18 cellular contexts compared by ENCODE assay signal in genomic region chr21:44057960-44058651, GRCh38. TPM values are rescaled to one million over a fixed set of nuclear protein-coding genes. Genes with fewer than 3 reads are reported as not detected.
DNase-seq lines count a peak whose midpoint lies in the region; ATAC-seq, FAIRE-seq and TF ChIP-seq lines count a peak whose summit lies in the region.
"Had no signal": no experiment of that assay in that cellular context is flagged by ENCODE, and none has a peak within 500 bp of the region (broad histone marks: within the 10 kb centered on the region; RNA-seq: fewer than 3 reads in every experiment).

No MANE protein-coding gene starts in this region.

- no peak overlapping the region for H3K4me3 ChIP-seq in osteoblast (ENCODE audit: insufficient read depth, low read length)
- no peak overlapping the region for H3K4me3 ChIP-seq in HAP-1
- H3K4me3 ChIP-seq: BLaER1, smooth muscle cell had no signal

- in situ Hi-C loops in HAP-1 (cut with MboI; ENCODE audit: low sequenced_read_pairs): no loop called here

- CTCF ChIA-PET in WTC11 (lab: Charles Lee): interaction anchor here (1.3 kb wide), 1 partner anchor 119 kb away, joined by 3 read pairs; no protein-coding TSS in a partner anchor

- DNase-seq in GM12892 (ENCODE audit: insufficient read length) (no peak), WTC11 (ENCODE audit: low spot score) (no peak), osteoblast (ENCODE audit: insufficient read length, low spot score, missing footprints) (peak; percentile 19), HAP-1 (ENCODE audit: low spot score in 2 of 2) (no peak), GDM1 (lab: John Stamatoyannopoulos, UW) (no peak)
- DNase-seq in activated naive CD8-positive, alpha-beta T cell treated with anti-CD3 and anti-CD28 coated beads, Interleukin-2, amount 10 ng/mL, durations not matched to agents 7 days and 5 days: no peak
- DNase-seq in activated CD4-positive, CD25-positive, alpha-beta regulatory T cell (lab: John Stamatoyannopoulos, UW): no peak
- DNase-seq: dermis blood vessel endothelial cell, GF-D8, kidney glomerular epithelial cell, NCI-H2171, PC-3, T1000 had no signal

- H3K36me3 Mint-ChIP-seq in WTC11: peaks cover 24% of the 10 kb centered on the region
- peaks cover 21% of the 10 kb centered on the region for H3K36me3 Mint-ChIP-seq in activated naive CD8-positive, alpha-beta T cell treated with anti-CD3 and anti-CD28 coated beads, Interleukin-2, amount 10 ng/mL, durations not matched to agents 7 days and 5 days

- POLR2A ChIA-PET in WTC11 (lab: Charles Lee): no interaction called here
- POLR2A ChIA-PET in activated naive CD8-positive, alpha-beta T cell treated with anti-CD3 and anti-CD28 coated beads, Interleukin-2, amount 10 ng/mL, durations not matched to agents 7 days and 5 days (lab: Charles Lee): interaction anchor here (0.6 kb wide), 1 partner anchor 14 kb away, joined by 3 read pairs; no protein-coding TSS in a partner anchor

- no peaks in the 10 kb centered on the region for H3K9me3 Mint-ChIP-seq in WTC11
- no peaks in the 10 kb centered on the region for H3K9me3 Mint-ChIP-seq in activated naive CD8-positive, alpha-beta T cell treated with anti-CD3 and anti-CD28 coated beads, Interleukin-2, amount 10 ng/mL, durations not matched to agents 7 days and 5 days
- H3K9me3 Mint-ChIP-seq: neural crest cell had no signal

- no peak overlapping the region for H2AFZ ChIP-seq in osteoblast (ENCODE audit: low read length)

- no peaks in the 10 kb centered on the region for H3K27me3 ChIP-seq in osteoblast (ENCODE audit: insufficient read depth, low read length)
- H3K27me3 ChIP-seq in HAP-1 (ENCODE audit: low read depth): no peaks in the 10 kb centered on the region
- H3K27me3 ChIP-seq: BLaER1 had no signal

- peak overlapping the region; percentile 64 for H3K27ac Mint-ChIP-seq in WTC11
- H3K27ac Mint-ChIP-seq in activated naive CD8-positive, alpha-beta T cell treated with anti-CD3 and anti-CD28 coated beads, Interleukin-2, amount 10 ng/mL, durations not matched to agents 7 days and 5 days: peak overlapping the region; percentile 59

- H3K36me3 ChIP-seq in osteoblast (ENCODE audit: insufficient read depth, low read length): peaks cover 45% of the 10 kb centered on the region
- H3K36me3 ChIP-seq in HAP-1 (replicated peaks): peaks cover 20% of the 10 kb centered on the region

- H3K4me2 ChIP-seq in osteoblast (ENCODE audit: insufficient read depth, low read length): no peak overlapping the region
- H3K4me2 ChIP-seq: BLaER1, smooth muscle cell had no signal

- peaks cover 12% of the 10 kb centered on the region for H3K4me1 ChIP-seq in osteoblast (ENCODE audit: insufficient read depth, low read length)
- no peaks in the 10 kb centered on the region for H3K4me1 ChIP-seq in HAP-1

- FAIRE-seq in GM12892 (lab: Jason Lieb, UNC): peak; percentile 24
- FAIRE-seq: frontal cortex had no signal

- no peaks in the 10 kb centered on the region for H4K20me1 ChIP-seq in osteoblast (ENCODE audit: insufficient read depth, low read length)

- no peak overlapping the region for H3K27ac ChIP-seq in osteoblast (ENCODE audit: low read depth, low read length)
- H3K27ac ChIP-seq: BLaER1 had no signal

- no peak for TF ChIP-seq CTCF in WTC11 (IDR thresholded peaks at IDR 0.05)
- no peak for TF ChIP-seq CTCF in osteoblast (IDR thresholded peaks at IDR 0.05; ENCODE audit: extremely low read depth, low read depth, low read length)

- no peaks in the 10 kb centered on the region for H3K27me3 Mint-ChIP-seq in WTC11 (ENCODE audit: low read depth)
- H3K27me3 Mint-ChIP-seq in activated naive CD8-positive, alpha-beta T cell treated with anti-CD3 and anti-CD28 coated beads, Interleukin-2, amount 10 ng/mL, durations not matched to agents 7 days and 5 days: no peaks in the 10 kb centered on the region

- no peak for ATAC-seq in WTC11
- ATAC-seq in activated naive CD8-positive, alpha-beta T cell treated with anti-CD3 and anti-CD28 coated beads, Interleukin-2, amount 10 ng/mL, durations not matched to agents 7 days and 5 days (ENCODE audit: low read depth): no peak
- no peak for ATAC-seq in GM18502 (IDR thresholded peaks at IDR 0.05; ENCODE audit: poor library complexity, unreplicated experiment)
- ATAC-seq: PC-3 had no signal

- H3K79me2 ChIP-seq in osteoblast (ENCODE audit: insufficient read depth, low read length): peaks cover 58% of the 10 kb centered on the region

- no peak overlapping the region for H3K4me3 Mint-ChIP-seq in WTC11
- no peak overlapping the region for H3K4me3 Mint-ChIP-seq in activated naive CD8-positive, alpha-beta T cell treated with anti-CD3 and anti-CD28 coated beads, Interleukin-2, amount 10 ng/mL, durations not matched to agents 7 days and 5 days
- H3K4me3 Mint-ChIP-seq: neural crest cell had no signal

- TF ChIP-seq POLR2A in GM12892 (IDR thresholded peaks at IDR 0.05; ENCODE audit: low read depth, low read length): no peak

- no peaks in the 10 kb centered on the region for H3K4me1 Mint-ChIP-seq in WTC11
- peaks cover 11% of the 10 kb centered on the region for H3K4me1 Mint-ChIP-seq in activated naive CD8-positive, alpha-beta T cell treated with anti-CD3 and anti-CD28 coated beads, Interleukin-2, amount 10 ng/mL, durations not matched to agents 7 days and 5 days

- H3K9me3 ChIP-seq in osteoblast (ENCODE audit: low read depth, low read length) (no peaks in the 10 kb centered on the region), HAP-1 (no peaks in the 10 kb centered on the region)
- H3K9me3 ChIP-seq: BLaER1 had no signal

TF ChIP-seq in WTC11, 78 proteins besides CTCF, POLR2A, EP300 and RAD21:
- TF ChIP-seq MLX (CRISPR knock-in tag; IDR thresholded peaks at IDR 0.05): no peak
- TF ChIP-seq SMAD3 (CRISPR knock-in tag; IDR thresholded peaks at IDR 0.05; ENCODE audit: borderline replicate concordance): no peak
- no peak for TF ChIP-seq ATF2 (CRISPR knock-in tag; IDR thresholded peaks at IDR 0.05; ENCODE audit: borderline replicate concordance, low read depth)
- TF ChIP-seq SMAD4 (CRISPR knock-in tag; IDR thresholded peaks at IDR 0.05): no peak
- no peak for TF ChIP-seq FOXJ3 (CRISPR knock-in tag; IDR thresholded peaks at IDR 0.05; ENCODE audit: borderline replicate concordance)
- TF ChIP-seq ZMAT4 (CRISPR knock-in tag; IDR thresholded peaks at IDR 0.05): no peak
- no peak for TF ChIP-seq CBFB (CRISPR knock-in tag; IDR thresholded peaks at IDR 0.05; ENCODE audit: low read depth)
- no peak for TF ChIP-seq FOXK1 (CRISPR knock-in tag; IDR thresholded peaks at IDR 0.05)
- TF ChIP-seq NR3C1 (CRISPR knock-in tag; conservative IDR thresholded peaks at IDR 0.05; ENCODE audit: low read depth): no peak
- no peak for TF ChIP-seq NR2C2 (CRISPR knock-in tag; IDR thresholded peaks at IDR 0.05)
- no peak for TF ChIP-seq TEAD4 (CRISPR knock-in tag; IDR thresholded peaks at IDR 0.05)
- no peak for TF ChIP-seq ZNF671 (CRISPR knock-in tag; IDR thresholded peaks at IDR 0.05)
- TF ChIP-seq NFATC4 (CRISPR knock-in tag; IDR thresholded peaks at IDR 0.05): no peak

RNA-seq across cellular contexts. Expression of gene TRAPPC10, which starts 46.0 kb away (rescaled TPM):
- polyA plus RNA-seq in GM12892 (2012; ENCODE audit: missing spikeins): 24.6 TPM
- 29.3 to 34.5 TPM (median 29.7 TPM) in 3 replicates for total RNA-seq in WTC11 (2021)
- 10 to 100 TPM; 77.9 to 82.7 TPM for total RNA-seq in activated naive CD8-positive, alpha-beta T cell treated with anti-CD3 and anti-CD28 coated beads, Interleukin-2, amount 10 ng/mL, durations not matched to agents 7 days and 5 days
- 33.0 and 36.2 TPM in 2 replicates for total RNA-seq in osteoblast

RNA-seq across cellular contexts. Expression of gene PWP2, which starts 49.1 kb away (rescaled TPM):
- polyA plus RNA-seq in GM12892 (2012; ENCODE audit: missing spikeins): 8.2 TPM
- total RNA-seq in WTC11 (2021) (30.6 to 41.6 TPM (median 36.3 TPM) in 3 replicates), osteoblast (2.2 and 2.7 TPM in 2 replicates)
- total RNA-seq in activated naive CD8-positive, alpha-beta T cell treated with anti-CD3 and anti-CD28 coated beads, Interleukin-2, amount 10 ng/mL, durations not matched to agents 7 days and 5 days: 10 to 100 TPM in 1 of 2 experiments, 1 to 10 TPM in 1; 4.5 to 12.2 TPM
